13 cellular contexts compared by ENCODE assay signal in genomic region chr18:62838475-62839098, GRCh38.
DNase-seq lines count a peak whose midpoint lies in the region; ATAC-seq, FAIRE-seq and TF ChIP-seq lines count a peak whose summit lies in the region.
"Had no signal": no experiment of that assay in that cellular context is flagged by ENCODE, and none has a peak within 500 bp of the region (broad histone marks: within the 10 kb centered on the region; RNA-seq: fewer than 3 reads in every experiment).

No MANE protein-coding gene starts in this region.

- H3K9me3 Mint-ChIP-seq in activated T-cell treated with anti-CD3 and anti-CD28 coated beads, Interleukin-2, amount 50 U/mL, for 24 hours: no peaks in the 10 kb centered on the region
- no peaks in the 10 kb centered on the region for H3K9me3 Mint-ChIP-seq in activated T-cell treated with anti-CD3 and anti-CD28 coated beads, Interleukin-2, amount 50 U/mL, for 4 hours
- H3K9me3 Mint-ChIP-seq: naive B cell had no signal

- H3K27ac Mint-ChIP-seq in activated T-cell treated with anti-CD3 and anti-CD28 coated beads, Interleukin-2, amount 50 U/mL, for 24 hours: peak overlapping the region; percentile 8
- H3K27ac Mint-ChIP-seq: activated T-helper 2 cell treated with anti-CD3 and anti-CD28 coated beads, Interferon-gamma antibody, Interleukin-2, Interleukin-4, amounts not matched to agents 10 μg/mL and 5 μg/mL and 100 μg/mL, durations not matched to agents 14 hours and 24 hours and 36 hours had no signal

- H3K4me3 Mint-ChIP-seq in activated T-cell treated with anti-CD3 and anti-CD28 coated beads, Interleukin-2, amount 50 U/mL, for 24 hours: no peak overlapping the region
- H3K4me3 Mint-ChIP-seq in activated T-cell treated with anti-CD3 and anti-CD28 coated beads, Interleukin-2, amount 50 U/mL, for 4 hours: no peak overlapping the region

- peaks cover 14 to 15% (median 15%) of the 10 kb centered on the region in 3 donors for H3K4me1 ChIP-seq in pancreas

- DNase-seq in activated T-cell treated with anti-CD3 and anti-CD28 coated beads, Interleukin-2, amount 50 U/mL, for 24 hours: no peak
- no peak for DNase-seq in activated T-cell treated with anti-CD3 and anti-CD28 coated beads, Interleukin-2, amount 50 U/mL, for 4 hours
- DNase-seq in substantia nigra (lab: John Stamatoyannopoulos, UW) (no peak), DMS 273 (lab: John Stamatoyannopoulos, UW; ENCODE audit: unreplicated experiment) (no peak), pancreas (no peak), NCI-H1105 treated with DMSO at 0.1 percent for 48 hours (lab: John Stamatoyannopoulos, UW) (no peak)
- DNase-seq: naive B cell, NCI-H226, T1000 had no signal

- FAIRE-seq in pancreas (lab: Jason Lieb, UNC): no peak

- H3K27me3 ChIP-seq in pancreas: no peaks in the 10 kb centered on the region

- H3K4me1 Mint-ChIP-seq in activated T-cell treated with anti-CD3 and anti-CD28 coated beads, Interleukin-2, amount 50 U/mL, for 24 hours (ENCODE audit: low read depth): peaks cover 32% of the 10 kb centered on the region
- peaks cover 7% of the 10 kb centered on the region for H3K4me1 Mint-ChIP-seq in activated T-cell treated with anti-CD3 and anti-CD28 coated beads, Interleukin-2, amount 50 U/mL, for 4 hours (ENCODE audit: low read depth)

- H3K27me3 Mint-ChIP-seq in activated T-cell treated with anti-CD3 and anti-CD28 coated beads, Interleukin-2, amount 50 U/mL, for 24 hours: no peaks in the 10 kb centered on the region
- H3K27me3 Mint-ChIP-seq in activated T-cell treated with anti-CD3 and anti-CD28 coated beads, Interleukin-2, amount 50 U/mL, for 4 hours (ENCODE audit: low read depth): no peaks in the 10 kb centered on the region
- H3K27me3 Mint-ChIP-seq: naive B cell had no signal

- ATAC-seq in activated T-cell treated with anti-CD3 and anti-CD28 coated beads, Interleukin-2, amount 50 U/mL, for 4 hours: no peak
- ATAC-seq in HG02642 (IDR thresholded peaks at IDR 0.05; ENCODE audit: poor library complexity, unreplicated experiment) (peak; percentile 79), HG03521 (IDR thresholded peaks at IDR 0.05; ENCODE audit: unreplicated experiment) (peak; percentile 62), pancreas (no peak)

- H3K27ac ChIP-seq in substantia nigra (ENCODE audit: low read depth, low read length, poor library complexity, severe bottlenecking) (peak overlapping the region; percentile 45), pancreas (no peak overlapping the region)
- H3K27ac ChIP-seq: 22Rv1 had no signal

- WGBS in pancreas, 2 donors: 80 to 87% methylated on average over 1 of the region's 1 CpG

- no peaks in the 10 kb centered on the region for H3K9me3 ChIP-seq in pancreas

- peaks cover 6% of the 10 kb centered on the region for H3K36me3 Mint-ChIP-seq in activated T-cell treated with anti-CD3 and anti-CD28 coated beads, Interleukin-2, amount 50 U/mL, for 24 hours (ENCODE audit: low read depth)
- peaks cover 3% of the 10 kb centered on the region for H3K36me3 Mint-ChIP-seq in activated T-cell treated with anti-CD3 and anti-CD28 coated beads, Interleukin-2, amount 50 U/mL, for 4 hours (ENCODE audit: insufficient read depth)

- intact Hi-C loops in pancreas (cut with DNase I): no loop called here

- no peak overlapping the region for H3K4me3 ChIP-seq in pancreas

- no peak for TF ChIP-seq CTCF in pancreas (IDR thresholded peaks at IDR 0.05)

- H3K36me3 ChIP-seq in pancreas: no peaks in the 10 kb centered on the region

Comparison
In these comparisons a context has a peak if more than half of its experiments do, and no peak if none do; other contexts are left out.
1. ATAC-seq: peak in HG02642 (single experiment) and HG03521 (single experiment); none in activated T-cell treated with anti-CD3 and anti-CD28 coated beads, Interleukin-2, amount 50 U/mL, for 4 hours (0 of 2) and pancreas (0 of 4).